ENCODE assay signal across 20 cellular contexts in the genomic region with DNA sequence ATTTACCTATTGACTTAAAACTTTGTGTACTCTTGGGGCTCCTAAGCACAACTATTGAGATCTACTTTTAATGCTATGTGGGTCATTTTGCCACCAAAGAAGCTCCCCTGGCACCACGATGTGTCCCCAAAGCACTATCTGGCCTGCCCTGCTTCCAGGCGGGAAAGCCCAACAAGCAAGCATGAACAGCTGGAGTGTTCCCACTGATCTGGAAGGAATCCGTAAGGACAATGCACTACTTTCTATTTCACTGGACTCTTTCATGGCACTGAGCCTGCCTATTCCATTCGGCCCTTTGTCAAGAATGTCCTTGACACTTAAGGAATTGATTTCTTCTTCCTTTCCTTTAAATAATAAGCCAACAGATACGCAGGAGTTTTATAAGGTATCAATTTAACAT. TPM values are rescaled to one million over a fixed set of nuclear protein-coding genes. Genes with fewer than 3 reads are reported as not detected.
"Had no signal": no experiment of that assay in that cellular context is flagged by ENCODE, and none has a peak within 500 bp of the region (broad histone marks: within the 10 kb centered on the region; RNA-seq: fewer than 3 reads in every experiment).

No MANE protein-coding gene starts in this region.

- DNase-seq: activated CD4-positive, alpha-beta T cell treated with anti-CD3 and anti-CD28 coated beads for 1 hour; activated CD4-positive, alpha-beta T cell treated with anti-CD3 and anti-CD28 coated beads, Interleukin-2, amount 50 U/mL, for 1 hour; activated CD8-positive, alpha-beta memory T cell treated with anti-CD3 and anti-CD28 coated beads, Interleukin-2, amount 50 U/mL, for 4 hours; activated naive CD4-positive, alpha-beta T cell; activated T-cell treated with anti-CD3 and anti-CD28 coated beads, Interleukin-2, amount 50 U/mL, for 24 hours; effector CD4-positive, alpha-beta T cell; foreskin keratinocyte; lower lobe of right lung; naive thymus-derived CD4-positive, alpha-beta T cell; right lobe of liver; small intestine; stomach; T-helper 9 cell had no signal

- H3K4me3 ChIP-seq: lower lobe of right lung, right lobe of liver, stomach, suprapubic skin, vagina had no signal

- H3K4me1 ChIP-seq: foreskin keratinocyte, lower lobe of right lung, right lobe of liver, stomach, suprapubic skin, vagina had no signal

- H3K27ac ChIP-seq: foreskin keratinocyte, lower lobe of right lung, right lobe of liver, suprapubic skin, vagina had no signal

- ATAC-seq: activated T-helper 17 cell treated with anti-CD3 and anti-CD28 coated beads, Interleukin-2, amount 50 U/mL, for 72 hours; foreskin keratinocyte; left lobe of liver; lower lobe of right lung; naive thymus-derived CD4-positive, alpha-beta T cell; right lobe of liver; stimulated activated memory B cell treated with anti-CD40 and anti-IgM and Interleukin-4, amounts not matched to agents 10 μg/mL and 1 μg/mL and 100 μg/mL, for 72 hours had no signal

- H3K9me3 ChIP-seq: lower lobe of right lung, right lobe of liver, stomach, suprapubic skin, vagina had no signal

- H3K27me3 ChIP-seq: foreskin keratinocyte, right lobe of liver, stomach, suprapubic skin, vagina had no signal

- H3K36me3 ChIP-seq: lower lobe of right lung, right lobe of liver, stomach, suprapubic skin, vagina had no signal

RNA-seq across cellular contexts. Expression of a gene that starts 38.8 kb away (rescaled TPM):
- total RNA-seq: activated T-helper 17 cell treated with anti-CD3 and anti-CD28 coated beads, Interleukin-2, amount 50 U/mL, for 72 hours; chondrocyte; foreskin keratinocyte; naive thymus-derived CD4-positive, alpha-beta T cell; T-helper 1 cell treated with Interleukin-12 subunit alpha and Interleukin-12 subunit beta and Interleukin-4 antibody, amounts not matched to agents 30 ng/mL and 1 ng/mL, for 36 hours had no signal
- polyA plus RNA-seq: foreskin keratinocyte; naive thymus-derived CD4-positive, alpha-beta T cell had no signal
